1 cellular context compared by ENCODE assay signal in genomic region chr9:84003246-84003645, GRCh38.
TF ChIP-seq lines count a peak whose summit lies in the region.

No MANE protein-coding gene starts in this region.

TF ChIP-seq in GM12878, 131 proteins besides CTCF, POLR2A, EP300 and RAD21:
- TF ChIP-seq MTA3 (IDR thresholded peaks at IDR 0.05; ENCODE audit: borderline replicate concordance, low read length) (no peak), RAD51 (IDR thresholded peaks at IDR 0.05) (no peak), SUZ12 (IDR thresholded peaks at IDR 0.05; ENCODE audit: unreplicated experiment) (no peak), SMAD1 (IDR thresholded peaks at IDR 0.05; ENCODE audit: low read depth, partially characterized antibody) (no peak), ZNF207 (IDR thresholded peaks at IDR 0.05; ENCODE audit: borderline replicate concordance) (no peak), JUNB (IDR thresholded peaks at IDR 0.05) (no peak), HDAC6 (IDR thresholded peaks at IDR 0.05; ENCODE audit: unreplicated experiment) (no peak), RB1 (IDR thresholded peaks at IDR 0.05; ENCODE audit: borderline replicate concordance) (no peak), POU2F2 (IDR thresholded peaks at IDR 0.05; ENCODE audit: borderline replicate concordance, low read depth, low read length) (no peak), ZNF217 (IDR thresholded peaks at IDR 0.05) (no peak), RELB (IDR thresholded peaks at IDR 0.05; ENCODE audit: low read depth) (no peak), SIN3A (IDR thresholded peaks at IDR 0.05; ENCODE audit: low read depth, low read length) (no peak), SIX5 (IDR thresholded peaks at IDR 0.05; ENCODE audit: low read depth, low read length, severe bottlenecking) (no peak), PAX5 (IDR thresholded peaks at IDR 0.05; ENCODE audit: borderline replicate concordance, low read depth, low read length) (no peak)
- TF ChIP-seq, protein P1, sequence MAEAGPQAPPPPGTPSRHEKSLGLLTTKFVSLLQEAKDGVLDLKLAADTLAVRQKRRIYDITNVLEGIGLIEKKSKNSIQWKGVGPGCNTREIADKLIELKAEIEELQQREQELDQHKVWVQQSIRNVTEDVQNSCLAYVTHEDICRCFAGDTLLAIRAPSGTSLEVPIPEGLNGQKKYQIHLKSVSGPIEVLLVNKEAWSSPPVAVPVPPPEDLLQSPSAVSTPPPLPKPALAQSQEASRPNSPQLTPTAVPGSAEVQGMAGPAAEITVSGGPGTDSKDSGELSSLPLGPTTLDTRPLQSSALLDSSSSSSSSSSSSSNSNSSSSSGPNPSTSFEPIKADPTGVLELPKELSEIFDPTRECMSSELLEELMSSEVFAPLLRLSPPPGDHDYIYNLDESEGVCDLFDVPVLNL (IDR thresholded peaks at IDR 0.05; ENCODE audit: low read depth, low read length) = no peak
TF ChIP-seq in GM12878: peak in this region for 0.
